8 cellular contexts compared by ENCODE assay signal in the genomic region with DNA sequence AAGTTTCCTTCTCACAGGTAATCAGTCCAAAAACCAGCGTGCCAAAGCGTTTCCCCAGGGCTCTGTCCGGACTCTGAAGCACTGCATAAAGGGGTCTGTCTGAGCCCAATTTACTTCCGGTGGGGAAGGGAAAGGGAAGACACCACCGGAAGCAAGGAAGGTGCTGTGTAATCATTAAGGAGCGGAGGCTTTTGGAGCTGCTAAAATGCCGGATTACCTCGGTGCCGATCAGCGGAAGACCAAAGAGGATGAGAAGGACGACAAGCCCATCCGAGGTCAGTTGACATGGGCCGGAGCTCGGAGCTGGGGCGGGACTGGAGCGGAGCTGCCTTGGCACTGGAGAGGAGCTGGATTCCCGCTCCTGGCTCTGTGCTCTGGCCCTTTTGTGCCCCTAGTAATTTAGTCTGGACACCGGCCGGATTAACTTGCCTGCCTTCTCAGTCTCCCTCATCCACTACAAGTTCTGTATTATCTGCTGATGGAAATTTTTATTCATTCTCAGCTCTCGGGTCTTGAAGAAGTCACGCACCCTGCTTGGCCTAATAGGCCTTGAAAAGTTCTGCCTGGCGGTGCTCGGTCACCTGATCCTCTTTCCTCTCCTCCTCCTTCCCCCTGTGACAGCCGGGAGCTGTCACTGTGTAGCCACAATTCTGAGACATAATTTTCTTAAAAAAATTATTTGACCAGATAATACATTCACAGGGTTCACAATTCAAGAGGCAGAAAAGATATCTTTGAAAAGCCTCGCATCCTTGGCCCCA. TPM values are rescaled to one million over a fixed set of nuclear protein-coding genes. Genes with fewer than 3 reads are reported as not detected.
DNase-seq lines count a peak whose midpoint lies in the region; ATAC-seq, FAIRE-seq and TF ChIP-seq lines count a peak whose summit lies in the region.

Gene PSMC2, plus strand, starts transcription at position 137 of the 761 bp plus-strand sequence. Its CDS starts 69 bp downstream, at position 206.

- no peaks in the 10 kb centered on the region for H3K9me3 ChIP-seq in keratinocyte (ENCODE audit: control insufficient read depth, low read depth, low read length)

- H4K20me1 ChIP-seq in keratinocyte (ENCODE audit: control insufficient read depth, extremely low read depth, insufficient read depth, low read length): peaks cover 2% of the 10 kb centered on the region

- DNase-seq in AML-193 (lab: John Stamatoyannopoulos, UW) (peak; percentile 81 to 84), NCI-H460 (ENCODE audit: extremely low read depth, low read depth) (peak; percentile 86), cerebellar cortex (ENCODE audit: low spot score) (peak; percentile 95), keratinocyte (ENCODE audit: low read depth, low spot score) (peak; percentile 65)
- peak; percentile 72 for DNase-seq in activated CD4-positive, CD25-positive, alpha-beta regulatory T cell treated with anti-CD3 and anti-CD28 coated beads, Interleukin-2, amount 50 U/mL, for 72 hours
- DNase-seq in stimulated activated CD4-positive, alpha-beta T cell treated with anti-CD3 and anti-CD28 coated beads, Interleukin-12 subunit alpha, Interleukin-12 subunit beta, amount 100 ng/mL, for 48 hours (ENCODE audit: low read depth in 2 of 3, low spot score in 1 of 3): peak; percentile 70 to 78 (median 73)

- peak; percentile 79 for ATAC-seq in HG03432 (IDR thresholded peaks at IDR 0.05; ENCODE audit: unreplicated experiment)

- no peak for TF ChIP-seq CTCF in keratinocyte (optimal IDR thresholded peaks at IDR 0.05 in 1 of 3, IDR thresholded peaks at IDR 0.05 in 1 of 3, conservative IDR thresholded peaks at IDR 0.05 in 1 of 3; ENCODE audit: extremely low read depth in 1 of 3, insufficient read depth in 2 of 3, low read length in 3 of 3)

- H3K4me3 ChIP-seq in keratinocyte (ENCODE audit: control insufficient read depth in 2 of 3, extremely low read depth in 1 of 3, insufficient read depth in 2 of 3, low read depth in 1 of 3, low read length in 3 of 3): peak within 1 kb of the TSS; percentile 87 to 96 (median 87)

- H3K9me1 ChIP-seq in keratinocyte (ENCODE audit: control insufficient read depth, extremely low read depth, insufficient read depth, low read length): no peaks in the 10 kb centered on the region

- H3K4me2 ChIP-seq in keratinocyte (ENCODE audit: control insufficient read depth, extremely low read depth, insufficient read depth, low read depth, low read length): peak within 1 kb of the TSS; percentile 88

- H3K27ac ChIP-seq in keratinocyte (ENCODE audit: control insufficient read depth, insufficient read depth, low read length): peak within 1 kb of the TSS; percentile 95

- no peak for FAIRE-seq in keratinocyte (lab: Jason Lieb, UNC)

- peaks cover 74% of the 10 kb centered on the region for H3K79me2 ChIP-seq in keratinocyte (ENCODE audit: control insufficient read depth, insufficient read depth, low read length)

- peak; percentile 65 for TF ChIP-seq POLR2A in GM19193 (IDR thresholded peaks at IDR 0.05; ENCODE audit: extremely low read depth, insufficient read depth, insufficient read length)

- H3K27me3 ChIP-seq in keratinocyte (ENCODE audit: control insufficient read depth, extremely low read depth, insufficient read depth, low read length): no peaks in the 10 kb centered on the region

- peaks cover 18% of the 10 kb centered on the region for H3K4me1 ChIP-seq in keratinocyte (ENCODE audit: control insufficient read depth, extremely low read depth, insufficient read depth, low read length)

- peaks cover 4% of the 10 kb centered on the region in 2 experiments for H3K36me3 ChIP-seq in keratinocyte (ENCODE audit: control insufficient read depth in 2 of 2, extremely low read depth in 1 of 2, insufficient read depth in 2 of 2, low read length in 2 of 2)

- H2AFZ ChIP-seq in keratinocyte (ENCODE audit: control insufficient read depth, low read length): peak within 1 kb of the TSS; percentile 98

- peak within 1 kb of the TSS; percentile 96 for H3K9ac ChIP-seq in keratinocyte (ENCODE audit: control insufficient read depth, extremely low read depth, insufficient read depth, low read length)

- dilution Hi-C loops in keratinocyte (cut with MboI; ENCODE audit: extremely low pct_ligation_motif_present, low sequenced_read_pairs): no loop called here

RNA-seq across cellular contexts. Expression of gene PSMC2, which starts in this region (rescaled TPM):
- 190 and 244 TPM in 2 replicates for total RNA-seq in NCI-H460 (2014; rRNA removed; shearing (Covaris generic))
- polyA plus RNA-seq in NCI-H460 (2014; cell fraction: nucleus; rRNA removed): 220 and 231 TPM in 2 replicates
- polyA plus RNA-seq in keratinocyte: 144 to 240 TPM (median 215 TPM) in 3 replicates
- polyA plus RNA-seq in keratinocyte (2011; ENCODE audit: low read depth): 138 TPM
- polyA plus RNA-seq in keratinocyte (2011; cell fraction: cytosol; rRNA removed): 189 and 241 TPM in 2 replicates
- 170 and 242 TPM in 2 replicates for polyA plus RNA-seq in keratinocyte (2011; cell fraction: nucleus; rRNA removed)
- 131 and 170 TPM in 2 replicates for polyA plus RNA-seq in keratinocyte (2012; ENCODE audit: low replicate concordance)
- polyA minus RNA-seq in keratinocyte: 20.9 to 142 TPM (median 73.2 TPM) in 3 replicates
- 56.4 TPM for polyA minus RNA-seq in keratinocyte (2011; cell fraction: cytosol; rRNA and poly(A)+ RNA removed)
- polyA minus RNA-seq in keratinocyte (2011; cell fraction: nucleus; rRNA and poly(A)+ RNA removed): 34.4 and 60.4 TPM in 2 replicates

Comparison
In these comparisons a context has a peak if more than half of its experiments do, and no peak if none do; other contexts are left out.
1. Peak in every context shown above with its lines: DNase-seq, ATAC-seq, H3K4me3 ChIP-seq and H3K27ac ChIP-seq.